In the genomic region with DNA sequence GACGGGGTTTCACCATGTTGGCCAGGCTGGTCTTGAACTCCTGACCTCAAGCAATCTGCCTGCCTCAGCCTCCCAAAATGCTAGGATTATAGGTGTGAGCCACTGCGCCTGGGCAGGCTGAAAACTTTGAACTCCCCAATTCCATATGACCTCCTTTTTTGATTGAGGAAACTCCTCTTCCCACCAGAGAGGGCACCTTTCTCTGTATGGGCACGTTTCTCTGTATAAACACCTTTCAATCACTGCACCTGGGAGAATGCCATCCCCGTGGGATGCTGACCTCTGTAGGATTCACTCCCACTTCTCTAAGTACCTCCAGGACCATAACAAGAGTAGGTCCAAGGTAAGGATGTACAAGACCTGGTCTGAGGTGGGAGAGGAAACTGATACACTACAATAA, we compare ENCODE assay signal across 21 cellular contexts. TPM values are rescaled to one million over a fixed set of nuclear protein-coding genes. Genes with fewer than 3 reads are reported as not detected.
DNase-seq lines count a peak whose midpoint lies in the region; ATAC-seq and TF ChIP-seq lines count a peak whose summit lies in the region.
"Had no signal": no experiment of that assay in that cellular context is flagged by ENCODE, and none has a peak within 500 bp of the region (broad histone marks: within the 10 kb centered on the region; RNA-seq: fewer than 3 reads in every experiment).

No MANE protein-coding gene starts in this region.

- H2BK15ac ChIP-seq in H9 (ENCODE audit: low read depth, low read length): no peak overlapping the region

- H4K5ac ChIP-seq in H9 (ENCODE audit: insufficient read length, low read depth, low read length): no peak overlapping the region

- WGBS in H9 (ENCODE audit: extremely low coverage, insufficient read length, low lambda C conversion rate): no CpG with 5 or more reads among the region's 4 CpGs
- WGBS in body of pancreas, 2 donors: 61 to 64% methylated on average over 4 of the region's 4 CpGs
- 79 to 87% methylated on average over 4 of the region's 4 CpGs for WGBS in sigmoid colon, 2 donors

- H3F3A ChIP-seq in PC-9 (ENCODE audit: insufficient read depth, low read depth): no peaks in the 10 kb centered on the region

- no peak overlapping the region for H2BK120ac ChIP-seq in H9 (ENCODE audit: low read depth, low read length, poor library complexity, severe bottlenecking)

- no peak overlapping the region for H3K56ac ChIP-seq in H9 (ENCODE audit: insufficient read length, low read depth, low read length)

- CTCF ChIA-PET in activated CD8-positive, alpha-beta T cell treated with anti-CD3 and anti-CD28 coated beads, Interleukin-2, amount 10 ng/mL, durations not matched to agents 7 days and 5 days (lab: Charles Lee): no interaction called here
- CTCF ChIA-PET in PC-9 (lab: Charles Lee): no interaction called here

- intact Hi-C loops in body of pancreas (cut with DNase I) (no loop called here), sigmoid colon (cut with DNase I) (no loop called here), PC-9 (cut with micrococcal nuclease; ENCODE audit: unreplicated experiment) (no loop called here)

- H3K9me3 ChIP-seq in H9 (ENCODE audit: control insufficient read depth, low read depth, low read length) (no peaks in the 10 kb centered on the region), body of pancreas (no peaks in the 10 kb centered on the region), sigmoid colon (peaks cover 0 to 2% (median 0%) of the 10 kb centered on the region in 4 donors), PC-9 (ENCODE audit: insufficient read depth, low read depth) (no peaks in the 10 kb centered on the region; the same call in none of the 2 replicates)

- no peak overlapping the region for H3K23ac ChIP-seq in H9 (ENCODE audit: insufficient read length, low read depth, low read length)

- POLR2A ChIA-PET in activated CD8-positive, alpha-beta T cell treated with anti-CD3 and anti-CD28 coated beads, Interleukin-2, amount 10 ng/mL, durations not matched to agents 7 days and 5 days (lab: Charles Lee): no interaction called here
- POLR2A ChIA-PET in PC-9 (lab: Charles Lee; ENCODE audit: unreplicated experiment): no interaction called here

- no peak overlapping the region for H3K4me3 Mint-ChIP-seq in H9
- H3K4me3 Mint-ChIP-seq in activated CD8-positive, alpha-beta T cell treated with anti-CD3 and anti-CD28 coated beads, Interleukin-2, amount 10 ng/mL, durations not matched to agents 7 days and 5 days: no peak overlapping the region
- H3K4me3 Mint-ChIP-seq: CD4-positive, alpha-beta T cell had no signal

- peak; percentile 29 for TF ChIP-seq CTCF in C4-2B (conservative IDR thresholded peaks at IDR 0.05)
- TF ChIP-seq CTCF in H9 (conservative IDR thresholded peaks at IDR 0.05): peak; percentile 17; the same call in 1 of the 3 replicates
- no peak for TF ChIP-seq CTCF in body of pancreas (IDR thresholded peaks at IDR 0.05)
- no peak for TF ChIP-seq CTCF in sigmoid colon (IDR thresholded peaks at IDR 0.05)
- no peak for TF ChIP-seq CTCF in PC-9 (conservative IDR thresholded peaks at IDR 0.05)

- TF ChIP-seq POLR2A in body of pancreas (IDR thresholded peaks at IDR 0.05): no peak
- no peak for TF ChIP-seq POLR2A in sigmoid colon (IDR thresholded peaks at IDR 0.05)

- no peak overlapping the region for H4K91ac ChIP-seq in H9 (ENCODE audit: insufficient read length, low read depth, low read length)

- H3K14ac ChIP-seq in H9 (ENCODE audit: insufficient read depth, low read length): no peak overlapping the region

- no TSS peak for BruUV-seq in PC-9 (replicated peaks; lab: Mats Ljungman, UMichigan)

- H3K27me3 Mint-ChIP-seq in H9 (ENCODE audit: low read depth): peaks cover 9% of the 10 kb centered on the region
- H3K27me3 Mint-ChIP-seq in activated CD8-positive, alpha-beta T cell treated with anti-CD3 and anti-CD28 coated beads, Interleukin-2, amount 10 ng/mL, durations not matched to agents 7 days and 5 days (ENCODE audit: low read depth): peaks cover 46% of the 10 kb centered on the region

- peaks cover 4 to 7% of the 10 kb centered on the region in 2 experiments; a peak in 3 of 4 replicates for H3K4me1 Mint-ChIP-seq in H9
- H3K4me1 Mint-ChIP-seq in activated CD8-positive, alpha-beta T cell treated with anti-CD3 and anti-CD28 coated beads, Interleukin-2, amount 10 ng/mL, durations not matched to agents 7 days and 5 days (ENCODE audit: low read depth): peaks cover 2% of the 10 kb centered on the region

- H3K36me3 ChIP-seq in body of pancreas (replicated peaks in 1 of 2; ENCODE audit: insufficient read depth in 1 of 2, low read depth in 2 of 2) (no peaks in the 10 kb centered on the region), sigmoid colon (no peaks in the 10 kb centered on the region), PC-9 (ENCODE audit: low read depth) (no peaks in the 10 kb centered on the region)

- H2BK5ac ChIP-seq in H9 (ENCODE audit: insufficient read length, low read length): no peak overlapping the region

- H3K79me1 ChIP-seq in H9 (ENCODE audit: insufficient read depth, low read depth, low read length, poor library complexity, severe bottlenecking): no peaks in the 10 kb centered on the region

- H3K4ac ChIP-seq in H9 (ENCODE audit: low read depth, low read length): no peak overlapping the region

- H3K4me3 ChIP-seq in body of pancreas (no peak overlapping the region), sigmoid colon (no peak overlapping the region), PC-9 (no peak overlapping the region)
- H3K4me3 ChIP-seq: SK-N-MC had no signal

- H3K9me2 ChIP-seq in PC-9 (ENCODE audit: insufficient read depth): no peaks in the 10 kb centered on the region

- H2BK12ac ChIP-seq in H9 (ENCODE audit: insufficient read length, low read depth, low read length): no peak overlapping the region

- H4K8ac ChIP-seq in H9 (replicated peaks; ENCODE audit: insufficient read length, low read depth, low read length): no peak overlapping the region

- no peaks in the 10 kb centered on the region; the same call in 1 of the 2 replicates for H3K4me1 ChIP-seq in H9 (ENCODE audit: insufficient read depth, low read length)
- peaks cover 12% of the 10 kb centered on the region for H3K4me1 ChIP-seq in body of pancreas
- peaks cover 0 to 16% (median 13%) of the 10 kb centered on the region in 4 donors for H3K4me1 ChIP-seq in sigmoid colon
- no peaks in the 10 kb centered on the region for H3K4me1 ChIP-seq in PC-9 (replicated peaks; ENCODE audit: insufficient read depth)

- H3K23me2 ChIP-seq in H9 (ENCODE audit: insufficient read length, low read depth, low read length, poor library complexity, severe bottlenecking): no peaks in the 10 kb centered on the region

- H2BK20ac ChIP-seq in H9 (ENCODE audit: low read depth, low read length, poor library complexity, severe bottlenecking): no peak overlapping the region

- no peak overlapping the region for H3K9ac ChIP-seq in H9 (ENCODE audit: extremely low read depth, insufficient read length, low read length)

- H3K18ac ChIP-seq in H9 (ENCODE audit: insufficient read length, low read depth, low read length): no peak overlapping the region

- H2AFZ ChIP-seq in H9 (ENCODE audit: low read length): no peak overlapping the region
- no peak overlapping the region for H2AFZ ChIP-seq in PC-9

- ATAC-seq in body of pancreas: no peak
- no peak for ATAC-seq in activated CD8-positive, alpha-beta T cell treated with anti-CD3 and anti-CD28 coated beads, Interleukin-2, amount 10 ng/mL, durations not matched to agents 7 days and 5 days

- no peak for TF ChIP-seq EP300 in sigmoid colon (IDR thresholded peaks at IDR 0.05)

- DNase-seq in H9 (no peak), body of pancreas (no peak), sigmoid colon (no peak), RPMI8226 (no peak), PC-9 (no peak)
- DNase-seq in activated CD8-positive, alpha-beta T cell treated with anti-CD3 and anti-CD28 coated beads, Interleukin-2, amount 10 ng/mL, durations not matched to agents 7 days and 5 days: no peak
- DNase-seq: CD4-positive, alpha-beta T cell; COR-L47; DMS 273 treated with DMSO at 0.1 percent for 48 hours; DMS79 treated with DMSO at 0.1 percent for 48 hours; KG1; NCI-H1105; NCI-H2029 treated with DMSO at 0.1 percent for 48 hours; NCI-H2171; NCI-H524 treated with DMSO at 0.1 percent for 48 hours; SHP77; SW 1271 had no signal

- H3K36me3 Mint-ChIP-seq in H9 (ENCODE audit: insufficient read depth in 1 of 3, low read depth in 3 of 3): peaks cover 0 to 5% (median 0%) of the 10 kb centered on the region in 3 experiments; a peak in 1 of 7 replicates
- no peaks in the 10 kb centered on the region for H3K36me3 Mint-ChIP-seq in activated CD8-positive, alpha-beta T cell treated with anti-CD3 and anti-CD28 coated beads, Interleukin-2, amount 10 ng/mL, durations not matched to agents 7 days and 5 days (ENCODE audit: low read depth)

- H3K27me3 ChIP-seq in H9 (ENCODE audit: insufficient read depth, low read length): no peaks in the 10 kb centered on the region
- H3K27me3 ChIP-seq in body of pancreas: no peaks in the 10 kb centered on the region
- H3K27me3 ChIP-seq in sigmoid colon: peaks cover 0 to 18% (median 0%) of the 10 kb centered on the region in 3 donors
- H3K27me3 ChIP-seq in PC-9 (ENCODE audit: insufficient read depth, low read depth): peaks cover 4% of the 10 kb centered on the region; the same call in 1 of the 2 replicates

- no peak overlapping the region for H2AK5ac ChIP-seq in H9 (ENCODE audit: insufficient read length, low read length)

- peaks cover 4 to 8% of the 10 kb centered on the region in 2 experiments; a peak in 3 of 5 replicates for H3K9me3 Mint-ChIP-seq in H9
- H3K9me3 Mint-ChIP-seq in activated CD8-positive, alpha-beta T cell treated with anti-CD3 and anti-CD28 coated beads, Interleukin-2, amount 10 ng/mL, durations not matched to agents 7 days and 5 days (ENCODE audit: insufficient read depth): no peaks in the 10 kb centered on the region
- H3K9me3 Mint-ChIP-seq: CD4-positive, alpha-beta T cell had no signal

- H3K27ac ChIP-seq in C4-2B: peak overlapping the region; percentile 49
- no peak overlapping the region for H3K27ac ChIP-seq in H9 (ENCODE audit: insufficient read length, low read depth, low read length)
- H3K27ac ChIP-seq in body of pancreas: peak overlapping the region; percentile 28 to 73 (median 63)
- H3K27ac ChIP-seq in sigmoid colon: peak overlapping the region; percentile 8 to 71 (median 42)
- no peak overlapping the region for H3K27ac ChIP-seq in PC-9
- H3K27ac ChIP-seq: SK-N-MC had no signal

- H3K27ac Mint-ChIP-seq in H9: no peak overlapping the region
- H3K27ac Mint-ChIP-seq in activated CD8-positive, alpha-beta T cell treated with anti-CD3 and anti-CD28 coated beads, Interleukin-2, amount 10 ng/mL, durations not matched to agents 7 days and 5 days: no peak overlapping the region
- H3K27ac Mint-ChIP-seq: CD4-positive, alpha-beta T cell had no signal

- H3T11ph ChIP-seq in H9 (ENCODE audit: low read length): no peak overlapping the region

- no peak overlapping the region for H3K4me2 ChIP-seq in H9 (ENCODE audit: insufficient read depth, insufficient read length, low read length)
- no peak overlapping the region for H3K4me2 ChIP-seq in PC-9

- H4K20me1 ChIP-seq in H9 (ENCODE audit: control insufficient read depth, insufficient read depth, insufficient read length): no peaks in the 10 kb centered on the region
- no peaks in the 10 kb centered on the region for H4K20me1 ChIP-seq in PC-9 (ENCODE audit: insufficient read depth)

- H3K79me2 ChIP-seq in H9 (ENCODE audit: insufficient read depth, low read length): no peaks in the 10 kb centered on the region
- H3K79me2 ChIP-seq in PC-9 (ENCODE audit: low read depth): no peaks in the 10 kb centered on the region

RNA-seq across cellular contexts. Expression of a gene that starts 9.7 kb away (rescaled TPM):
- total RNA-seq in H9 (2021) (not detected in 2 replicates), body of pancreas (not detected), sigmoid colon (not detected), PC-9 (2021) (not detected in 2 replicates)
- polyA plus RNA-seq in sigmoid colon: not detected
- not detected for total RNA-seq in activated CD8-positive, alpha-beta T cell treated with anti-CD3 and anti-CD28 coated beads, Interleukin-2, amount 10 ng/mL, durations not matched to agents 7 days and 5 days
- total RNA-seq: CD4-positive, alpha-beta T cell; HT1080 had no signal
- polyA plus RNA-seq: BJ had no signal

RNA-seq across cellular contexts. Expression of a gene that starts 18.5 kb away (rescaled TPM):
- total RNA-seq in H9 (2021) (311 and 332 TPM in 2 replicates), body of pancreas (1,000 to 10,000 TPM in 1 of 2 donors, 100 to 1,000 TPM in 1; 621 to 1,699 TPM), sigmoid colon (1,000 to 10,000 TPM in 3 of 4 donors, 100 to 1,000 TPM in 1; 757 to 1,489 (median 1,456) TPM), PC-9 (2021) (335 and 348 TPM in 2 replicates)
- polyA plus RNA-seq in sigmoid colon: 100 to 1,000 TPM; 414 to 642 (median 638) TPM
- 10 to 100 TPM; 97.5 to 98.0 TPM for total RNA-seq in activated CD8-positive, alpha-beta T cell treated with anti-CD3 and anti-CD28 coated beads, Interleukin-2, amount 10 ng/mL, durations not matched to agents 7 days and 5 days

RNA-seq across cellular contexts. Expression of a gene that starts 39.8 kb away (rescaled TPM):
- total RNA-seq in H9 (2021) (not detected in 2 replicates), body of pancreas (not detected), sigmoid colon (not detected), PC-9 (2021) (not detected in 2 replicates)
- polyA plus RNA-seq in sigmoid colon: not detected
- total RNA-seq in activated CD8-positive, alpha-beta T cell treated with anti-CD3 and anti-CD28 coated beads, Interleukin-2, amount 10 ng/mL, durations not matched to agents 7 days and 5 days: not detected
- total RNA-seq: CD4-positive, alpha-beta T cell had no signal
- polyA plus RNA-seq: BJ had no signal

Comparison
In these comparisons a context has a peak if more than half of its experiments do, and no peak if none do; other contexts are left out.
1. H3K27ac ChIP-seq: peak in C4-2B (single experiment), body of pancreas (4 of 4) and sigmoid colon (4 of 4); none in H9 (single experiment) and PC-9 (single experiment).
2. CTCF ChIP-seq: peak in C4-2B (single experiment) and H9 (single experiment); none in body of pancreas (0 of 7), sigmoid colon (0 of 4) and PC-9 (single experiment).